Comparison of ENCODE assay signal across 1 cellular context in genomic region chr16:71808593-71809449, GRCh38.
A peak's percentile ranks its signal among the peaks of the same experiment; 100 is the strongest.
TF ChIP-seq lines count a peak whose summit lies in the region.

TSS of gene AP1G1 (minus strand) at chr16:71808834. CDS start at chr16:71789479, 19,355 bp downstream.

TF ChIP-seq in HEK293, 187 proteins besides CTCF, POLR2A, EP300 and RAD21 (continued from another document and continues in another):
- TF ChIP-seq ZSCAN5A (tag by site-specific recombination; IDR thresholded peaks at IDR 0.05) (peak; percentile 88; the same call in 1 of the 2 replicates), YY2 (tag by site-specific recombination; IDR thresholded peaks at IDR 0.05) (peak; percentile 100), INSM2 (tag by site-specific recombination; IDR thresholded peaks at IDR 0.05) (peak; percentile 90), ZNF239 (tag by site-specific recombination; IDR thresholded peaks at IDR 0.05) (peak; percentile 75; the same call in 1 of the 2 replicates), KLF7 (tag by site-specific recombination; IDR thresholded peaks at IDR 0.05; ENCODE audit: borderline replicate concordance) (peak; percentile 87; the same call in 1 of the 2 replicates), REPIN1 (tag by site-specific recombination; IDR thresholded peaks at IDR 0.05; ENCODE audit: low read depth) (0 out of 2 replicates have a peak, but pooled peaks have one; percentile 39), ZNF23 (tag by site-specific recombination; IDR thresholded peaks at IDR 0.05; ENCODE audit: borderline replicate concordance) (0 out of 2 replicates have a peak, but pooled peaks have one; percentile 20), ZNF692 (tag by site-specific recombination; IDR thresholded peaks at IDR 0.05) (peak; percentile 91; the same call in 1 of the 2 replicates), ZNF654 (tag by site-specific recombination; IDR thresholded peaks at IDR 0.05; ENCODE audit: low read depth) (no peak), ZNF366 (tag by site-specific recombination; conservative IDR thresholded peaks at IDR 0.05) (peak; percentile 87), ZNF174 (tag by site-specific recombination; IDR thresholded peaks at IDR 0.05) (no peak), MZF1 (tag by site-specific recombination; IDR thresholded peaks at IDR 0.05; ENCODE audit: borderline replicate concordance) (no peak), PRDM4 (tag by site-specific recombination; IDR thresholded peaks at IDR 0.05) (peak; percentile 66), PRDM6 (tag by site-specific recombination; IDR thresholded peaks at IDR 0.05) (no peak; the same call in 1 of the 2 replicates), ZBTB26 (tag by site-specific recombination; optimal IDR thresholded peaks at IDR 0.05) (peak; percentile 40), PRDM10 (tag by site-specific recombination; IDR thresholded peaks at IDR 0.05) (peak; percentile 94), ZNF404 (tag by site-specific recombination; IDR thresholded peaks at IDR 0.05) (no peak), ZNF837 (tag by site-specific recombination; IDR thresholded peaks at IDR 0.05) (no peak), ZBTB8A (tag by site-specific recombination; IDR thresholded peaks at IDR 0.05) (peak; percentile 54; the same call in 1 of the 2 replicates), SETDB1 (IDR thresholded peaks at IDR 0.05; ENCODE audit: insufficient read length, low read length) (no peak), ZNF623 (tag by site-specific recombination; IDR thresholded peaks at IDR 0.05) (peak; percentile 34; the same call in 1 of the 2 replicates), ZNF629 (tag by site-specific recombination; IDR thresholded peaks at IDR 0.05) (peak; percentile 99), ZNF157 (tag by site-specific recombination; IDR thresholded peaks at IDR 0.05) (no peak), ZNF521 (tag by site-specific recombination; IDR thresholded peaks at IDR 0.05) (no peak), ZNF146 (tag by site-specific recombination; IDR thresholded peaks at IDR 0.05) (peak; percentile 77), ZSCAN4 (tag by site-specific recombination; IDR thresholded peaks at IDR 0.05) (0 out of 2 replicates have a peak, but pooled peaks have one; percentile 33), ZNF473 (tag by site-specific recombination; IDR thresholded peaks at IDR 0.05) (no peak), ZNF426 (tag by site-specific recombination; IDR thresholded peaks at IDR 0.05) (no peak), ZNF785 (tag by site-specific recombination; IDR thresholded peaks at IDR 0.05) (peak; percentile 86; the same call in 1 of the 2 replicates), KLF1 (tag by site-specific recombination; IDR thresholded peaks at IDR 0.05) (peak; percentile 62), ZNF335 (tag by site-specific recombination; conservative IDR thresholded peaks at IDR 0.05) (peak; percentile 48), ZFP37 (tag by site-specific recombination; IDR thresholded peaks at IDR 0.05) (no peak), OSR2 (tag by site-specific recombination; IDR thresholded peaks at IDR 0.05) (peak; percentile 94), ZNF558 (tag by site-specific recombination; IDR thresholded peaks at IDR 0.05) (0 out of 2 replicates have a peak, but pooled peaks have one; percentile 44), ZBTB17 (tag by site-specific recombination; IDR thresholded peaks at IDR 0.05) (peak; percentile 98), ZNF544 (tag by site-specific recombination; IDR thresholded peaks at IDR 0.05) (no peak), GLI2 (tag by site-specific recombination; IDR thresholded peaks at IDR 0.05; ENCODE audit: borderline replicate concordance, low read depth) (no peak), ZNF513 (tag by site-specific recombination; IDR thresholded peaks at IDR 0.05) (peak; percentile 76), ZBTB20 (tag by site-specific recombination; IDR thresholded peaks at IDR 0.05) (peak; percentile 74; the same call in 1 of the 2 replicates), YY1 (tag by site-specific recombination; IDR thresholded peaks at IDR 0.05) (peak; percentile 99), ZNF19 (tag by site-specific recombination; IDR thresholded peaks at IDR 0.05; ENCODE audit: low read depth) (0 out of 2 replicates have a peak, but pooled peaks have one; percentile 44), ZNF354C (tag by site-specific recombination; IDR thresholded peaks at IDR 0.05; ENCODE audit: borderline replicate concordance, low read depth) (no peak), ZNF600 (tag by site-specific recombination; IDR thresholded peaks at IDR 0.05) (peak; percentile 63)
